ENCODE assay signal across 8 cellular contexts in the genomic region with DNA sequence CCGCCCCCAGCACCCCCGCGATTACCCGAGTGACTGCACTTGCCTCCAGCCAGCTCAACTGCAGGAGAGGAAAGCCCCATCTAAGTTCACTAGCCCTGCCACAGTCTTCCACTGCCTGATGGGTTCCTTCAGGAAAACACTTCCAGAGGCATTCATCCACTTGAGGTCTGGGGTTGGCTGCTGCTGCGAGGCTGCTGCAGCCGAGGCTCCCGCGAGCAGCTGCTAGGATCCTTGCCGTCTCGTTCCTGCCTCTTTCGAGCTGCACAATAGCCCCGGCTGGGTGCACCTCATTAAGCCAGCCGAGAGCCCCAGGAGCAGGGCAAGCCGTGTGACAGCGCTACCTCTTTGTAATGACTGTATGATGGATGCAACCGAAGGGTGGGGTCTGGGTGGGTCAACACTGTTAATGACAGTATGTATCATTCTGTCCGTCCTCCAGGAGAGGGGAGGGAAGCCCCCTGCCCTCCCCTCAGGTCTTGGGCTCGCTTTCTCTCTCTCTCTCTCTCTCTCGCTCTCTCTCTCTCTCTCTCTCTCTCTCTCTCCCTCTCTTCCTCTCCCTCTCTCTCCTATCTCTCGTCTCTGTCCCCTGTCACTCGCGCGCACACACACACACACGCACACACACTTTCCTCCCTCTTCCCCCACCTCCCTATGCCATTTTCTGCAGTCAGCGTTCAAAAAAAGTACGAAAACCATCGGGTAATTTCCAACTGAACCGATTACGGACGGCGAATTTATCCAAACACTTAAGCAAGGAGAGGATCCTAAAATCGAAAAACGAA. TPM values are rescaled to one million over a fixed set of nuclear protein-coding genes. Genes with fewer than 3 reads are reported as not detected.
DNase-seq lines count a peak whose midpoint lies in the region; ATAC-seq and TF ChIP-seq lines count a peak whose summit lies in the region.

No MANE protein-coding gene starts in this region.

- peaks cover 0 to 13% of the 10 kb centered on the region in 2 donors for H3K9me3 Mint-ChIP-seq in stimulated activated naive CD8-positive, alpha-beta T cell treated with anti-CD3 and anti-CD28 coated beads, Interleukin-15, amount 100 ng/mL, for 72 hours

- TF ChIP-seq CTCF in testis (IDR thresholded peaks at IDR 0.05) (no peak), Peyer's patch (IDR thresholded peaks at IDR 0.05) (no peak)

- peaks cover 6% of the 10 kb centered on the region for H3K4me1 Mint-ChIP-seq in stimulated activated naive CD8-positive, alpha-beta T cell treated with anti-CD3 and anti-CD28 coated beads, Interleukin-15, amount 100 ng/mL, for 72 hours

- H3K36me3 ChIP-seq in adipocyte (ENCODE audit: control insufficient read depth, insufficient read depth, low read length, severe bottlenecking) (no peaks in the 10 kb centered on the region), testis (ENCODE audit: low read depth, missing control alignments) (no peaks in the 10 kb centered on the region), Peyer's patch (no peaks in the 10 kb centered on the region)

- no peak for ATAC-seq in stimulated activated naive CD8-positive, alpha-beta T cell treated with anti-CD3 and anti-CD28 coated beads, Interleukin-15, amount 100 ng/mL, for 72 hours

- H3K27me3 ChIP-seq in adipocyte (replicated peaks; ENCODE audit: control insufficient read depth, insufficient read depth, low read length) (peaks cover 15% of the 10 kb centered on the region), testis (no peaks in the 10 kb centered on the region), Peyer's patch (no peaks in the 10 kb centered on the region)

- H3K27me3 Mint-ChIP-seq in stimulated activated naive CD8-positive, alpha-beta T cell treated with anti-CD3 and anti-CD28 coated beads, Interleukin-15, amount 100 ng/mL, for 72 hours, result peaks cover 34% of the 10 kb centered on the region

- H3K9me3 ChIP-seq in adipocyte (ENCODE audit: control insufficient read depth, low read length), result no peaks in the 10 kb centered on the region
- H3K9me3 ChIP-seq in testis, result no peaks in the 10 kb centered on the region
- no peaks in the 10 kb centered on the region for H3K9me3 ChIP-seq in Peyer's patch

- H3K4me3 Mint-ChIP-seq in stimulated activated naive CD8-positive, alpha-beta T cell treated with anti-CD3 and anti-CD28 coated beads, Interleukin-15, amount 100 ng/mL, for 72 hours, result no peak overlapping the region

- H3K27ac Mint-ChIP-seq in stimulated activated naive CD8-positive, alpha-beta T cell treated with anti-CD3 and anti-CD28 coated beads, Interleukin-15, amount 100 ng/mL, for 72 hours, result no peak overlapping the region

- no peak overlapping the region for H3K9ac ChIP-seq in adipocyte (ENCODE audit: low read length)

- H3K27ac ChIP-seq in testis (peak overlapping the region in 1 of 2 donors; percentile 28), Peyer's patch (no peak overlapping the region)

- TF ChIP-seq POLR2A in testis (IDR thresholded peaks at IDR 0.05), result no peak
- TF ChIP-seq POLR2A in Peyer's patch (IDR thresholded peaks at IDR 0.05), result no peak

- DNase-seq in NCI-H1436 (lab: John Stamatoyannopoulos, UW) (peak; percentile 5), NCI-H1436 treated with DMSO at 0.1 percent for 48 hours (lab: John Stamatoyannopoulos, UW) (no peak), adipocyte (ENCODE audit: low read depth) (peak; percentile 16), left kidney (ENCODE audit: low read depth, low spot score) (peak; percentile 87), testis (no peak), globus pallidus (ENCODE audit: low spot score) (no peak), Peyer's patch (no peak)
- DNase-seq in stimulated activated naive CD8-positive, alpha-beta T cell treated with anti-CD3 and anti-CD28 coated beads, Interleukin-15, amount 100 ng/mL, for 72 hours, result no peak

- H3K4me1 ChIP-seq in adipocyte (ENCODE audit: control insufficient read depth, insufficient read depth, low read length) (no peaks in the 10 kb centered on the region), testis (peaks cover 4% of the 10 kb centered on the region), Peyer's patch (no peaks in the 10 kb centered on the region)

- peak overlapping the region; percentile 78 for H3K4me3 ChIP-seq in adipocyte (ENCODE audit: low read length)
- H3K4me3 ChIP-seq in testis, result peak overlapping the region; percentile 39 to 58
- peak overlapping the region in 2 of 4 donors; percentile 9 to 38 for H3K4me3 ChIP-seq in Peyer's patch

- intact Hi-C loops in testis (cut with DNase I; ENCODE audit: low total_unique reads), result no loop called here

- WGBS in testis, 2 donors, result 1 to 2% methylated on average over 21 to 32 of the region's 33 CpGs

RNA-seq across cellular contexts. Expression of gene ELAVL2, which starts 24.4 kb away (rescaled TPM):
- total RNA-seq in testis (10 to 100 TPM; 75.7 to 77.0 TPM), Peyer's patch (not detected)
- 52.7 TPM for polyA plus RNA-seq in testis (ENCODE audit: insufficient read depth, low read depth, low replicate concordance)

Comparison
In these comparisons a context has a peak if more than half of its experiments do, and no peak if none do; other contexts are left out.
1. DNase-seq: peak in NCI-H1436 (single experiment), adipocyte (single experiment) and left kidney (single experiment); none in NCI-H1436 treated with DMSO at 0.1 percent for 48 hours (single experiment), testis (single experiment), globus pallidus (single experiment), Peyer's patch (0 of 3) and stimulated activated naive CD8-positive, alpha-beta T cell treated with anti-CD3 and anti-CD28 coated beads, Interleukin-15, amount 100 ng/mL, for 72 hours (0 of 2).
2. RNA of gene ELAVL2, which starts 24.4 kb away (total RNA-seq): 75.7 to 77.0 TPM in testis; not detected in Peyer's patch; every median in the first group is over 10 times any median in the second.